10 cellular contexts compared by ENCODE assay signal in genomic region chr16:13873835-13874438, GRCh38. TPM values are rescaled to one million over a fixed set of nuclear protein-coding genes. Genes with fewer than 3 reads are reported as not detected.
DNase-seq lines count a peak whose midpoint lies in the region; ATAC-seq and TF ChIP-seq lines count a peak whose summit lies in the region.
"Had no signal": no experiment of that assay in that cellular context is flagged by ENCODE, and none has a peak within 500 bp of the region (broad histone marks: within the 10 kb centered on the region; RNA-seq: fewer than 3 reads in every experiment).

No MANE protein-coding gene starts in this region.

- no peaks in the 10 kb centered on the region for H3K36me3 ChIP-seq in endodermal cell (ENCODE audit: control insufficient read depth, insufficient read depth, low read length)

- H3K4me1 ChIP-seq in endodermal cell (ENCODE audit: control insufficient read depth, insufficient read depth, low read length): no peaks in the 10 kb centered on the region

- no peak overlapping the region for H3K27ac Mint-ChIP-seq in endodermal cell
- H3K27ac Mint-ChIP-seq in activated CD8-positive, alpha-beta memory T cell treated with anti-CD3 and anti-CD28 coated beads, Interleukin-2, amount 10 ng/mL, durations not matched to agents 7 days and 5 days: no peak overlapping the region
- H3K27ac Mint-ChIP-seq: CD8-positive, alpha-beta memory T cell had no signal

- H3K9me3 Mint-ChIP-seq in endodermal cell: no peaks in the 10 kb centered on the region
- H3K9me3 Mint-ChIP-seq in activated CD8-positive, alpha-beta memory T cell treated with anti-CD3 and anti-CD28 coated beads, Interleukin-2, amount 10 ng/mL, durations not matched to agents 7 days and 5 days (ENCODE audit: low read depth): no peaks in the 10 kb centered on the region
- H3K9me3 Mint-ChIP-seq: CD8-positive, alpha-beta memory T cell had no signal

- TF ChIP-seq CTCF in endodermal cell (conservative IDR thresholded peaks at IDR 0.05) (peak; percentile 82), retinal pigment epithelial cell (conservative IDR thresholded peaks at IDR 0.05; ENCODE audit: low read depth, low read length) (peak; percentile 44)

- H3K4me3 Mint-ChIP-seq in endodermal cell: no peak overlapping the region
- no peak overlapping the region for H3K4me3 Mint-ChIP-seq in activated CD8-positive, alpha-beta memory T cell treated with anti-CD3 and anti-CD28 coated beads, Interleukin-2, amount 10 ng/mL, durations not matched to agents 7 days and 5 days
- H3K4me3 Mint-ChIP-seq: CD8-positive, alpha-beta memory T cell had no signal

- CTCF ChIA-PET in activated CD8-positive, alpha-beta memory T cell treated with anti-CD3 and anti-CD28 coated beads, Interleukin-2, amount 10 ng/mL, durations not matched to agents 7 days and 5 days (lab: Charles Lee): no interaction called here

- no peak overlapping the region for H3K27ac ChIP-seq in endodermal cell (ENCODE audit: low read depth, low read length)

- H3K9ac ChIP-seq in endodermal cell (ENCODE audit: extremely low read depth, low read length, poor library complexity, severe bottlenecking): no peak overlapping the region

- ATAC-seq in HG02763 (IDR thresholded peaks at IDR 0.05; ENCODE audit: unreplicated experiment): no peak
- no peak for ATAC-seq in activated CD8-positive, alpha-beta memory T cell treated with anti-CD3 and anti-CD28 coated beads, Interleukin-2, amount 10 ng/mL, durations not matched to agents 7 days and 5 days

- H3K4me3 ChIP-seq in endodermal cell (ENCODE audit: low read length) (no peak overlapping the region), retinal pigment epithelial cell (ENCODE audit: low read length) (no peak overlapping the region)

- peaks cover 16% of the 10 kb centered on the region for H3K27me3 ChIP-seq in endodermal cell (ENCODE audit: control insufficient read depth, insufficient read depth, low read length, poor library complexity, severe bottlenecking)

- DNase-seq in NCI-H446 (lab: John Stamatoyannopoulos, UW) (peak; percentile 36 to 60), NCI-H446 treated with DMSO at 0.1 percent for 48 hours (lab: John Stamatoyannopoulos, UW) (no peak), NCI-H460 (ENCODE audit: extremely low read depth, low read depth) (peak; percentile 4), endodermal cell (peak; percentile 74), retinal pigment epithelial cell (ENCODE audit: low read depth) (no peak)
- no peak for DNase-seq in activated CD4-positive, alpha-beta T cell treated with anti-CD3 and anti-CD28 coated beads, Interleukin-2, amount 50 U/mL, for 48 hours
- DNase-seq in activated CD8-positive, alpha-beta memory T cell treated with anti-CD3 and anti-CD28 coated beads, Interleukin-2, amount 10 ng/mL, durations not matched to agents 7 days and 5 days: no peak
- DNase-seq: CD8-positive, alpha-beta memory T cell; effector CD8-positive, alpha-beta T cell had no signal

- H3K9me3 ChIP-seq in endodermal cell (ENCODE audit: control insufficient read depth, low read length): no peaks in the 10 kb centered on the region

- 33 to 40% methylated on average over 4 to 5 of the region's 5 CpGs for WGBS in endodermal cell (ENCODE audit: insufficient coverage in 1 of 2, insufficient read length in 1 of 2), 2 experiments

- no peaks in the 10 kb centered on the region for H3K36me3 Mint-ChIP-seq in endodermal cell (ENCODE audit: low read depth)
- H3K36me3 Mint-ChIP-seq in activated CD8-positive, alpha-beta memory T cell treated with anti-CD3 and anti-CD28 coated beads, Interleukin-2, amount 10 ng/mL, durations not matched to agents 7 days and 5 days: no peaks in the 10 kb centered on the region
- H3K36me3 Mint-ChIP-seq: CD8-positive, alpha-beta memory T cell had no signal

- H3K27me3 Mint-ChIP-seq in endodermal cell (ENCODE audit: insufficient read depth): peaks cover 24% of the 10 kb centered on the region
- H3K27me3 Mint-ChIP-seq in activated CD8-positive, alpha-beta memory T cell treated with anti-CD3 and anti-CD28 coated beads, Interleukin-2, amount 10 ng/mL, durations not matched to agents 7 days and 5 days: peaks cover 16% of the 10 kb centered on the region

- H3K4me1 Mint-ChIP-seq in endodermal cell: no peaks in the 10 kb centered on the region
- no peaks in the 10 kb centered on the region for H3K4me1 Mint-ChIP-seq in activated CD8-positive, alpha-beta memory T cell treated with anti-CD3 and anti-CD28 coated beads, Interleukin-2, amount 10 ng/mL, durations not matched to agents 7 days and 5 days
- H3K4me1 Mint-ChIP-seq: CD8-positive, alpha-beta memory T cell had no signal

RNA-seq across cellular contexts. Expression of gene ERCC4, which starts 46.0 kb away (rescaled TPM):
- total RNA-seq in NCI-H460 (2014; rRNA removed; shearing (Covaris generic)): 14.6 and 16.0 TPM in 2 replicates
- polyA plus RNA-seq in NCI-H460 (2014; cell fraction: nucleus; rRNA removed): 6.0 and 9.4 TPM in 2 replicates
- total RNA-seq in endodermal cell: 10 to 100 TPM; 12.9 to 18.2 TPM
- polyA plus RNA-seq in endodermal cell (2013, experiment 1 of 2): 11.5 TPM
- polyA plus RNA-seq in endodermal cell (2013, experiment 2 of 2): 12.5 TPM
- total RNA-seq in activated CD8-positive, alpha-beta memory T cell treated with anti-CD3 and anti-CD28 coated beads, Interleukin-2, amount 10 ng/mL, durations not matched to agents 7 days and 5 days: 10 to 100 TPM; 12.6 to 13.1 TPM

Comparison
In these comparisons a context has a peak if more than half of its experiments do, and no peak if none do; other contexts are left out.
1. DNase-seq: peak in NCI-H446 (2 of 2), NCI-H460 (single experiment) and endodermal cell (single experiment); none in NCI-H446 treated with DMSO at 0.1 percent for 48 hours (single experiment), retinal pigment epithelial cell (single experiment), activated CD4-positive, alpha-beta T cell treated with anti-CD3 and anti-CD28 coated beads, Interleukin-2, amount 50 U/mL, for 48 hours (0 of 2) and activated CD8-positive, alpha-beta memory T cell treated with anti-CD3 and anti-CD28 coated beads, Interleukin-2, amount 10 ng/mL, durations not matched to agents 7 days and 5 days (single experiment).